1 cellular context compared by ENCODE assay signal in the genomic region with DNA sequence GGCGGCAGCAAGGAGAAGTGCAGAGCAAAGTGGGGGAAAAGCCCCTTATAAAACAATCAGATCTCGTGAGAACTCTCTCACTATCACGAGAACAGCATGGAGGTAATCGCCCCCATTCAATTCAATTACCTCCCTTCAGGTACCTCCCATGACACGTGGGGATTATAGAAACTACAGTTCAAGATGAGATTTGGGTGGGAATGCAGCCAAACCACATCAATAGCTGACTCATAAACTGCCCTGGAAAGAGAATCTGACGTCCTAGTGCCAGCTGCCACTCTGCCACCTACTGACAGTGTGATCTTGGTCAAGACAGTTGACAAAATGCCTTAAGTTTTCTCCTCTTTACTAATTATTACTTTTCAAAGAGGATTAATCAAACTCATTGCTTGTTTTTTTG.
TF ChIP-seq lines count a peak whose summit lies in the region.

No MANE protein-coding gene starts in this region.

TF ChIP-seq in WTC11, 78 proteins besides CTCF, POLR2A, EP300 and RAD21 (continued from another document):
- no peak for TF ChIP-seq NFYB (CRISPR knock-in tag; conservative IDR thresholded peaks at IDR 0.05; ENCODE audit: low read depth)
- no peak for TF ChIP-seq CREB1 (CRISPR knock-in tag; IDR thresholded peaks at IDR 0.05)
- TF ChIP-seq HMGA2 (CRISPR knock-in tag; IDR thresholded peaks at IDR 0.05): no peak
- TF ChIP-seq, protein P1, sequence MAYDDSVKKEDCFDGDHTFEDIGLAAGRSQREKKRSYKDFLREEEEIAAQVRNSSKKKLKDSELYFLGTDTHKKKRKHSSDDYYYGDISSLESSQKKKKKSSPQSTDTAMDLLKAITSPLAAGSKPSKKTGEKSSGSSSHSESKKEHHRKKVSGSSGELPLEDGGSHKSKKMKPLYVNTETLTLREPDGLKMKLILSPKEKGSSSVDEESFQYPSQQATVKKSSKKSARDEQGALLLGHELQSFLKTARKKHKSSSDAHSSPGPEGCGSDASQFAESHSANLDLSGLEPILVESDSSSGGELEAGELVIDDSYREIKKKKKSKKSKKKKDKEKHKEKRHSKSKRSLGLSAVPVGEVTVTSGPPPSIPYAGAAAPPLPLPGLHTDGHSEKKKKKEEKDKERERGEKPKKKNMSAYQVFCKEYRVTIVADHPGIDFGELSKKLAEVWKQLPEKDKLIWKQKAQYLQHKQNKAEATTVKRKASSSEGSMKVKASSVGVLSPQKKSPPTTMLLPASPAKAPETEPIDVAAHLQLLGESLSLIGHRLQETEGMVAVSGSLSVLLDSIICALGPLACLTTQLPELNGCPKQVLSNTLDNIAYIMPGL (CRISPR knock-in tag; IDR thresholded peaks at IDR 0.05): no peak
